ENCODE assay signal across 33 cellular contexts in the genomic region with DNA sequence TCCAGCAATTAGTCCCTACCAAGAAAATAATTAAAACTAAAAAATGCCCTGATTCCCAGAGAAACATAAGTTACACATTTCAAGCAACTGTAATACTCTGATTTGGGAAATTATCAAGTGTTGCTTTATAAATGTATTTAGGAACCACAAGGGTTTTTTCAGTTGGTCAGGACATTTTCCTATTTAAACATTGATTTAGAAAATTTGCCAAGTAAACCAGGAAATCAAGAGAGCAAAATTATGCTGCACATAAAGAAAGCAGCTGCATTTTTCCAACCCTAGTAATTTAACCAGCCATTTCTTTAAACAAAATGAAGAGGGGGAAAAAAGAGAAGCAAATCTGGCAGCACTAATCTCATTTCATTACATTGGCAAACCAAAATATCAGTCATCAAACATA.
"Had no signal": no experiment of that assay in that cellular context is flagged by ENCODE, and none has a peak within 500 bp of the region (broad histone marks: within the 10 kb centered on the region; RNA-seq: fewer than 3 reads in every experiment).

No MANE protein-coding gene starts in this region.

- H3K4me3 ChIP-seq: adrenal gland, body of pancreas, breast epithelium, PC-9 had no signal

- FAIRE-seq: astrocyte, RCC 7860 had no signal

- H3K9me3 Mint-ChIP-seq: activated B cell treated with CpG ODN at 0.5 μM for 24 hours; activated CD4-positive, alpha-beta T cell treated with anti-CD3 and anti-CD28 coated beads, Interleukin-2, amount 10 ng/mL, durations not matched to agents 24 days and 14 days; activated CD8-positive, alpha-beta T cell treated with anti-CD3 and anti-CD28 coated beads for 36 hours; activated T-helper 1 cell treated with anti-CD3 and anti-CD28 coated beads, Interleukin-12 subunit alpha, Interleukin-12 subunit beta, Interleukin-2, Interleukin-4 antibody, amounts not matched to agents 30 ng/mL and 10 ng/mL and 1 ng/mL, durations not matched to agents 14 hours and 24 hours and 36 hours had no signal

- H3K27ac Mint-ChIP-seq: activated B cell treated with CpG ODN at 0.5 μM for 24 hours; activated CD4-positive, alpha-beta T cell treated with anti-CD3 and anti-CD28 coated beads, Interleukin-2, amount 10 ng/mL, durations not matched to agents 24 days and 14 days; activated CD8-positive, alpha-beta T cell treated with anti-CD3 and anti-CD28 coated beads for 36 hours; activated naive CD4-positive, alpha-beta T cell treated with anti-CD3 and anti-CD28 coated beads for 36 hours; activated naive CD4-positive, alpha-beta T cell treated with anti-CD3 and anti-CD28 coated beads, Interleukin-2, amount 50 U/mL, for 72 hours; activated T-helper 1 cell treated with anti-CD3 and anti-CD28 coated beads, Interleukin-12 subunit alpha, Interleukin-12 subunit beta, Interleukin-2, Interleukin-4 antibody, amounts not matched to agents 30 ng/mL and 10 ng/mL and 1 ng/mL, durations not matched to agents 14 hours and 24 hours and 36 hours had no signal

- H3K4me1 ChIP-seq: adrenal gland, breast epithelium had no signal

- H3K27ac ChIP-seq: adrenal gland, KMS-11, PC-9, RWPE1, VCaP had no signal

- DNase-seq: activated B cell treated with CpG ODN at 0.5 μM for 24 hours; activated CD4-positive, alpha-beta T cell treated with anti-CD3 and anti-CD28 coated beads, Interleukin-2, amount 10 ng/mL, durations not matched to agents 24 days and 14 days; activated CD4-positive, alpha-beta T cell treated with anti-CD3 and anti-CD28 coated beads, Interleukin-2, amount 50 U/mL, for 4 hours; activated CD8-positive, alpha-beta T cell treated with anti-CD3 and anti-CD28 coated beads for 36 hours; activated gamma-delta T cell treated with Interleukin-2 at 50 U/mL for 16 hours; activated naive CD4-positive, alpha-beta T cell treated with anti-CD3 and anti-CD28 coated beads for 36 hours; activated T-cell treated with anti-CD3 and anti-CD28 coated beads, Interleukin-2, amount 50 U/mL, for 1 hour; adrenal gland; body of pancreas; MM.1S; MV-4-11; NCI-H1092; NCI-H1436 treated with DMSO at 0.1 percent for 48 hours; NCI-H1694 treated with DMSO at 0.1 percent for 48 hours; NCI-H2029; NCI-H510A; NCI-H82; NK-92 treated with Interleukin-12 subunit alpha and Interleukin-12 subunit beta, amount 100 ng/mL, for 24 hours; PC-9; SIG-M5; SW 1271; T-helper 1 cell; T-helper 2 cell; T-helper 9 cell had no signal

- H3K36me3 ChIP-seq: adrenal gland, breast epithelium had no signal

- H3K4me3 Mint-ChIP-seq: activated B cell treated with CpG ODN at 0.5 μM for 24 hours; activated CD4-positive, alpha-beta T cell treated with anti-CD3 and anti-CD28 coated beads, Interleukin-2, amount 10 ng/mL, durations not matched to agents 24 days and 14 days; activated CD8-positive, alpha-beta T cell treated with anti-CD3 and anti-CD28 coated beads for 36 hours; activated naive CD4-positive, alpha-beta T cell treated with anti-CD3 and anti-CD28 coated beads for 36 hours; activated T-helper 1 cell treated with anti-CD3 and anti-CD28 coated beads, Interleukin-12 subunit alpha, Interleukin-12 subunit beta, Interleukin-2, Interleukin-4 antibody, amounts not matched to agents 30 ng/mL and 10 ng/mL and 1 ng/mL, durations not matched to agents 14 hours and 24 hours and 36 hours had no signal

- H3K27me3 ChIP-seq: adrenal gland, body of pancreas, breast epithelium had no signal

- H3K27me3 Mint-ChIP-seq: activated B cell treated with CpG ODN at 0.5 μM for 24 hours; activated CD4-positive, alpha-beta T cell treated with anti-CD3 and anti-CD28 coated beads, Interleukin-2, amount 10 ng/mL, durations not matched to agents 24 days and 14 days; activated CD8-positive, alpha-beta T cell treated with anti-CD3 and anti-CD28 coated beads for 36 hours had no signal

- H3K4me1 Mint-ChIP-seq: activated B cell treated with CpG ODN at 0.5 μM for 24 hours; activated CD4-positive, alpha-beta T cell treated with anti-CD3 and anti-CD28 coated beads, Interleukin-2, amount 10 ng/mL, durations not matched to agents 24 days and 14 days had no signal

- H3K9me3 ChIP-seq: adrenal gland, body of pancreas had no signal

- ATAC-seq: activated CD8-positive, alpha-beta T cell treated with anti-CD3 and anti-CD28 coated beads for 36 hours; activated naive CD4-positive, alpha-beta T cell treated with anti-CD3 and anti-CD28 coated beads, Interleukin-2, amount 50 U/mL, for 72 hours; Right ventricle myocardium inferior had no signal
